In genomic region chr15:95760508-95760907, GRCh38 we compare ENCODE assay signal across 13 cellular contexts.
DNase-seq lines count a peak whose midpoint lies in the region; ATAC-seq and TF ChIP-seq lines count a peak whose summit lies in the region.
"Had no signal": no experiment of that assay in that cellular context is flagged by ENCODE, and none has a peak within 500 bp of the region (broad histone marks: within the 10 kb centered on the region; RNA-seq: fewer than 3 reads in every experiment).

No MANE protein-coding gene starts in this region.

- ATAC-seq in HG02973 (IDR thresholded peaks at IDR 0.05; ENCODE audit: unreplicated experiment), result no peak
- no peak for ATAC-seq in GM21737 (IDR thresholded peaks at IDR 0.05; ENCODE audit: unreplicated experiment)
- ATAC-seq: heart left ventricle had no signal

- DNase-seq in NCI-H82 (lab: John Stamatoyannopoulos, UW), result peak; percentile 16
- DNase-seq in NCI-H82 treated with DMSO at 0.1 percent for 48 hours (lab: John Stamatoyannopoulos, UW; ENCODE audit: unreplicated experiment), result no peak
- DNase-seq in fibroblast of peridontal ligament (ENCODE audit: extremely low read depth), result peak; percentile 17
- DNase-seq in retina, result peak; percentile 28
- no peak for DNase-seq in GOT3 (lab: John Stamatoyannopoulos, UW)
- DNase-seq: activated T-cell treated with anti-CD3 and anti-CD28 coated beads for 4 hours; central memory CD4-positive, alpha-beta T cell; NCI-H524 treated with DMSO at 0.1 percent for 48 hours; stimulated activated CD4-positive, alpha-beta T cell treated with anti-CD3 and anti-CD28 coated beads, Interleukin-4, amount 100 ng/mL, for 24 hours had no signal

TF ChIP-seq in PFSK-1, 5 proteins besides CTCF, POLR2A, EP300 and RAD21:
- TF ChIP-seq FOXP2 (optimal IDR thresholded peaks at IDR 0.05; ENCODE audit: borderline replicate concordance, extremely low read depth, extremely low read length, insufficient read depth), result peak; percentile 53
- TF ChIP-seq POLR2AphosphoS5 (IDR thresholded peaks at IDR 0.05; ENCODE audit: low read depth, low read length), result no peak
TF ChIP-seq in PFSK-1: peak in this region for 1.

Comparison
In these comparisons a context has a peak if more than half of its experiments do, and no peak if none do; other contexts are left out.
1. DNase-seq: peak in NCI-H82 (single experiment), fibroblast of peridontal ligament (single experiment) and retina (single experiment); none in NCI-H82 treated with DMSO at 0.1 percent for 48 hours (single experiment) and GOT3 (single experiment).